Comparison of ENCODE assay signal across 1 cellular context in the genomic region with DNA sequence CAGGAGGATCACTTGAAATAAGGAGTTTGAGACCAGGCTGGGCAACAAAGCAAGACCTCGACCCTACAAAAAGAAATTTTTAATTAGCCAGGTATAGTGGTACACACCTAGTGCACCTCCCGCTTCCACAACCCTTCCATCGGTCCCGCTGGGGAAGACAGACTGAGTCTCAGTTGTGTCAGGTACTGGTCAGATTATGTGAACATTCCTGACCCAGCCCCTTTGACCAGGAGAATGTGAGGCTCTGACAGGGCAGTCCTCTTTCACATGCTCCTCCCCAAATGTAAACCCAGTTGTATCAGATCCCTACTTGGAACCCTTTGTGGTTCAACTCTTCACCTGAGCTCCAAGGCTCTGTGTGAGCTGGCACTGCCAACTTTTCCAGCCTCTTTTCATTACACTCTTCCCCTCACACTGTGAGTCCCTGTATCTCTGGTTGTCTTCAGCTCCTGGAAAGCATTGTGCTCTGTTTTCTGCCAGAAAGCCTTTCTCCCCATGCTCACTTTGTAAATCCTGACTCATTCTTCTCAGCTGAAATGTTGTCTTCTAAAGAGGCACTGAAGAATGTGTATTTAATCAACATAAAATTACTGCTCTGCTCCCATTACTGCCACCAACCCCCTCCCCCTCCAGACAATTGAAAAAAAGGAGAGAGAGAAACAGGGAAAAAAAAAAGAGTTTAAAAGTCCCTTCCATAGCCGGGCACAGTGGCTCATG.
TF ChIP-seq lines count a peak whose summit lies in the region.

No MANE protein-coding gene starts in this region.

TF ChIP-seq in K562, 482 proteins besides CTCF, POLR2A, EP300 and RAD21:
- TF ChIP-seq SOX6 (IDR thresholded peaks at IDR 0.05) (no peak), SMARCC2 (IDR thresholded peaks at IDR 0.05; ENCODE audit: low read depth) (no peak), POLR2AphosphoS5 (IDR thresholded peaks at IDR 0.05; ENCODE audit: control insufficient read depth, insufficient read depth, low read depth, low read length) (no peak), MEF2D (tag; conservative IDR thresholded peaks at IDR 0.05; ENCODE audit: low read depth) (no peak), SMC3 (conservative IDR thresholded peaks at IDR 0.05; ENCODE audit: insufficient read depth, low read depth, low read length) (no peak), ZFP36 (IDR thresholded peaks at IDR 0.05; ENCODE audit: low read depth, low read length, partially characterized antibody) (no peak), RBM22 (IDR thresholded peaks at IDR 0.05; ENCODE audit: low read depth, low read length, poor library complexity, severe bottlenecking) (no peak), PRPF4 (IDR thresholded peaks at IDR 0.05; ENCODE audit: insufficient read depth, low read depth, low read length, poor library complexity, severe bottlenecking) (no peak), ZNF232 (CRISPR knock-in tag; IDR thresholded peaks at IDR 0.05) (no peak)
- TF ChIP-seq, protein P1, sequence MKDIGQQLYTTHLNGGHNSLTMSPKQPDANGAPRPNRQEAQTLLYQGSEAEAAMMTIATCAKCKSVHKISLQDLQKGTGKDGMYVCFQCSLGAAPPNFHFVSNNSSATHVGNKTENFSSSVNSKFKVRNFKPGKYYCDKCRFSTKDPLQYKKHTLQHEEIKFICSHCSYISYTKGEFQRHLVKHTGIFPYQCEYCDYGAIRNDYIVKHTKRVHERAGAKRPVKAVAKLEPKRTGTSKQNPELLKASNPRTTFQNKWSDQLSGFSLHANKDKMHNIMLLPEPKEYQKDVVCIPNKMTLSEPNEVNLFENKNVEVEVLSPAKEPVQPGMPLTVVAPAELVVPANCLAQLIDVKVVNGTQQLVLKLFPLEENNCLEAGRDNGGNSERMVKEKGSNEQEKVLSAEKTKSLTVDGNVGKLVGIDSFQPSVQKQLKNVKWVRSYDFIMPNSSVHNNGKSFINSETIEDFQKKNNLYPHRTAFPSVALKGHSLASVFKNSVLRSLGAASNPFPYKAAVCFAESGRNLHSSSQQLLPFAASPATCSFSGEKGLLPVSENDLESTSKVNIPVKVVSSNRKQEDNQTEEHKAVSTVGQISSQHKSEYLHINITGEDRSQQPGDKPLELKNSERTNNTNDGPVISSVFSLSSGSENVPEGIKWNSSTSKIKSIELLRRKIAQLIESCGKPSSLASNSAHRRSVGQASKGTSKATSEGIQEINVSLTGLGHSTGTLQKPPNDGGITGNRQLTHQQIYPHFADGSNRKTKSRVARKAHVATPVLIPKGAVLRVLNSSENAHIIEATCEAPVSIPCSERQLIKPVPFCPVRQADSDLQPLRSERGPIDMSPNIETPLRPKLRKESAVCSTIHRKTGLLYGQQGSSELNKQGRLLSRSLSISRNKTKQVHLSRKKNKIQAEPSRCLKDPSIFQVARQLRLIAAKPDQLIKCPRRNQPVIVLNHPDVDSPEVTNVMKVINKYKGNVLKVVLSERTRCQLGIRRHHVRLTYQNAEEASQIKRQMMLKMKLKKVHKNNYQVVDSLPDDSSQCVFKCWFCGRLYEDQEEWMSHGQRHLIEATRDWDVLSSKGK (CRISPR knock-in tag; IDR thresholded peaks at IDR 0.05), result no peak
- TF ChIP-seq, protein P2, sequence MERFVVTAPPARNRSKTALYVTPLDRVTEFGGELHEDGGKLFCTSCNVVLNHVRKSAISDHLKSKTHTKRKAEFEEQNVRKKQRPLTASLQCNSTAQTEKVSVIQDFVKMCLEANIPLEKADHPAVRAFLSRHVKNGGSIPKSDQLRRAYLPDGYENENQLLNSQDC (CRISPR knock-in tag; IDR thresholded peaks at IDR 0.05), result no peak
- TF ChIP-seq, protein P3, sequence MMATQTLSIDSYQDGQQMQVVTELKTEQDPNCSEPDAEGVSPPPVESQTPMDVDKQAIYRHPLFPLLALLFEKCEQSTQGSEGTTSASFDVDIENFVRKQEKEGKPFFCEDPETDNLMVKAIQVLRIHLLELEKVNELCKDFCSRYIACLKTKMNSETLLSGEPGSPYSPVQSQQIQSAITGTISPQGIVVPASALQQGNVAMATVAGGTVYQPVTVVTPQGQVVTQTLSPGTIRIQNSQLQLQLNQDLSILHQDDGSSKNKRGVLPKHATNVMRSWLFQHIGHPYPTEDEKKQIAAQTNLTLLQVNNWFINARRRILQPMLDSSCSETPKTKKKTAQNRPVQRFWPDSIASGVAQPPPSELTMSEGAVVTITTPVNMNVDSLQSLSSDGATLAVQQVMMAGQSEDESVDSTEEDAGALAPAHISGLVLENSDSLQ (IDR thresholded peaks at IDR 0.05), result no peak
TF ChIP-seq in K562: peak in this region for 0.
